In the genomic region with DNA sequence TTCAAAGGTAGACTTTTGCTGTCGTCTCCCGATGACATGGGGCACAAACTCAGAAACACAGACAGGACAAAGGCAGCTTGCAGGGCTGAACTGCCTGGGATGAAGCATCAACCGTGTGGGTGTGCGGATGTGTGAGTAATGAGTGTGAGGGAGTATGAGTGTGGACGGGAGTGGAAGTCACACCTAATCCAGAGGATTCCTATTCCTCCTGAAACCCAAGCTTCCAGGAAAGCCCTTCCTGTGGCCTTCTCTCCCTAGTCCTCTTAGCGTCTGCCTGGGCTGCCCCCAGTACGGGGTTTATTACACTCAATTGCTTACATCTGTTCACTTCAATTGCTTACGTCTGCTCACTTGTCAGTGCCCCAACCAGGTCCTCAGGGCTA, we compare ENCODE assay signal across 1 cellular context.
TF ChIP-seq lines count a peak whose summit lies in the region.

No MANE protein-coding gene starts in this region.

TF ChIP-seq in IMR-90, 13 proteins besides CTCF, POLR2A, EP300 and RAD21:
- TF ChIP-seq, protein P1, sequence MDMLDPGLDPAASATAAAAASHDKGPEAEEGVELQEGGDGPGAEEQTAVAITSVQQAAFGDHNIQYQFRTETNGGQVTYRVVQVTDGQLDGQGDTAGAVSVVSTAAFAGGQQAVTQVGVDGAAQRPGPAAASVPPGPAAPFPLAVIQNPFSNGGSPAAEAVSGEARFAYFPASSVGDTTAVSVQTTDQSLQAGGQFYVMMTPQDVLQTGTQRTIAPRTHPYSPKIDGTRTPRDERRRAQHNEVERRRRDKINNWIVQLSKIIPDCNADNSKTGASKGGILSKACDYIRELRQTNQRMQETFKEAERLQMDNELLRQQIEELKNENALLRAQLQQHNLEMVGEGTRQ (IDR thresholded peaks at IDR 0.05; ENCODE audit: low read depth, low read length): no peak
- TF ChIP-seq MAZ (IDR thresholded peaks at IDR 0.05; ENCODE audit: borderline replicate concordance, low read depth, low read length) (no peak), CHD1 (IDR thresholded peaks at IDR 0.05; ENCODE audit: low read depth, low read length) (no peak), MXI1 (IDR thresholded peaks at IDR 0.05; ENCODE audit: borderline replicate concordance, low read depth, low read length) (no peak), CEBPB (IDR thresholded peaks at IDR 0.05; ENCODE audit: low read depth, low read length) (no peak), ELK1 (IDR thresholded peaks at IDR 0.05; ENCODE audit: borderline replicate concordance, low read depth, low read length) (no peak), SMC3 (IDR thresholded peaks at IDR 0.05; ENCODE audit: low read depth, low read length) (no peak), RFX5 (IDR thresholded peaks at IDR 0.05; ENCODE audit: low read depth, low read length) (no peak), FOS (IDR thresholded peaks at IDR 0.05; ENCODE audit: low read depth, low read length) (no peak), RCOR1 (IDR thresholded peaks at IDR 0.05; ENCODE audit: insufficient replicate concordance, low read length) (no peak)
